In genomic region chr4:130849985-130850632, GRCh38 we compare ENCODE assay signal across 21 cellular contexts.
DNase-seq lines count a peak whose midpoint lies in the region; ATAC-seq and TF ChIP-seq lines count a peak whose summit lies in the region.
"Had no signal": no experiment of that assay in that cellular context is flagged by ENCODE, and none has a peak within 500 bp of the region (broad histone marks: within the 10 kb centered on the region; RNA-seq: fewer than 3 reads in every experiment).

No MANE protein-coding gene starts in this region.

- no peaks in the 10 kb centered on the region for H3K79me2 ChIP-seq in neural progenitor cell (ENCODE audit: low read depth)

- no peak overlapping the region for H3K4me2 ChIP-seq in neural progenitor cell

- H3K9me3 Mint-ChIP-seq in neural progenitor cell, result peaks cover 3% of the 10 kb centered on the region

- no peaks in the 10 kb centered on the region for H3K9me3 ChIP-seq in neural progenitor cell (ENCODE audit: low read depth)
- H3K9me3 ChIP-seq: adrenal gland, gastrocnemius medialis, lower lobe of right lung had no signal

- no peak overlapping the region for H2AFZ ChIP-seq in neural progenitor cell (replicated peaks)

- H4K20me1 ChIP-seq in neural progenitor cell (ENCODE audit: low read depth), result no peaks in the 10 kb centered on the region

- peaks cover 3% of the 10 kb centered on the region for H3K36me3 Mint-ChIP-seq in neural progenitor cell
- H3K36me3 Mint-ChIP-seq: type B pancreatic cell had no signal

- no peaks in the 10 kb centered on the region for H3K4me1 ChIP-seq in neural progenitor cell
- H3K4me1 ChIP-seq: adrenal gland, gastrocnemius medialis, lower lobe of right lung had no signal

- ATAC-seq in GM21360 (IDR thresholded peaks at IDR 0.05; ENCODE audit: unreplicated experiment), result no peak
- no peak for ATAC-seq in HG02840 (IDR thresholded peaks at IDR 0.05; ENCODE audit: low FRiP score, unreplicated experiment)
- ATAC-seq in GM21526 (IDR thresholded peaks at IDR 0.05; ENCODE audit: low FRiP score, unreplicated experiment), result no peak
- ATAC-seq: activated T-helper 17 cell treated with anti-CD3 and anti-CD28 coated beads, Interleukin-2, amount 50 U/mL, for 72 hours; gastrocnemius medialis had no signal

- H3K27me3 Mint-ChIP-seq in neural progenitor cell (ENCODE audit: insufficient read depth, low read depth), result no peaks in the 10 kb centered on the region
- H3K27me3 Mint-ChIP-seq: activated T-helper 17 cell treated with anti-CD3 and anti-CD28 coated beads, Interleukin-2, amount 50 U/mL, for 72 hours; CD4-positive, alpha-beta T cell; type B pancreatic cell had no signal

- no peak overlapping the region for H3K4me3 Mint-ChIP-seq in neural progenitor cell
- H3K4me3 Mint-ChIP-seq: activated T-helper 17 cell treated with anti-CD3 and anti-CD28 coated beads, Interleukin-2, amount 50 U/mL, for 72 hours; CD4-positive, alpha-beta T cell; type B pancreatic cell had no signal

- H3K9ac ChIP-seq in neural progenitor cell, result no peak overlapping the region

- H3K27ac ChIP-seq in 22Rv1, result peak overlapping the region; percentile 49
- H3K27ac ChIP-seq in neural progenitor cell, result no peak overlapping the region
- H3K27ac ChIP-seq: adrenal gland, gastrocnemius medialis, lower lobe of right lung had no signal

- no peak overlapping the region for H3K4me3 ChIP-seq in epithelial cell of esophagus (ENCODE audit: low read length)
- no peak overlapping the region for H3K4me3 ChIP-seq in neural progenitor cell
- H3K4me3 ChIP-seq: adrenal gland, gastrocnemius medialis, lower lobe of right lung had no signal

- DNase-seq in NCI-H2171 treated with DMSO at 0.1 percent for 48 hours (lab: John Stamatoyannopoulos, UW), result peak; percentile 71
- peak; percentile 2 for DNase-seq in epithelial cell of esophagus (ENCODE audit: low read depth)
- no peak for DNase-seq in neural progenitor cell (ENCODE audit: low spot score)
- DNase-seq in NCI-H226, result no peak
- DNase-seq: activated CD4-positive, CD25-positive, alpha-beta regulatory T cell; activated CD8-positive, alpha-beta memory T cell treated with anti-CD3 and anti-CD28 coated beads for 24 hours; adrenal gland; CD4-positive, alpha-beta T cell; EL; gastrocnemius medialis; lower lobe of right lung; MM.1S; NCI-H1694; NCI-H510A; SHP77 treated with DMSO at 0.1 percent for 48 hours had no signal

- no peaks in the 10 kb centered on the region for H3K27me3 ChIP-seq in neural progenitor cell
- H3K27me3 ChIP-seq: adrenal gland, gastrocnemius medialis had no signal

- no peaks in the 10 kb centered on the region for H3F3A ChIP-seq in neural progenitor cell (ENCODE audit: low read depth)

- H3K36me3 ChIP-seq in neural progenitor cell, result no peaks in the 10 kb centered on the region
- H3K36me3 ChIP-seq: adrenal gland, gastrocnemius medialis, lower lobe of right lung had no signal

- peak overlapping the region; percentile 43 for H3K27ac Mint-ChIP-seq in neural progenitor cell
- H3K27ac Mint-ChIP-seq: activated T-helper 17 cell treated with anti-CD3 and anti-CD28 coated beads, Interleukin-2, amount 50 U/mL, for 72 hours; CD4-positive, alpha-beta T cell; type B pancreatic cell had no signal

- peaks cover 12% of the 10 kb centered on the region for H3K4me1 Mint-ChIP-seq in neural progenitor cell
- H3K4me1 Mint-ChIP-seq: activated T-helper 17 cell treated with anti-CD3 and anti-CD28 coated beads, Interleukin-2, amount 50 U/mL, for 72 hours had no signal

- TF ChIP-seq CTCF in 22Rv1 (IDR thresholded peaks at IDR 0.05), result no peak
- TF ChIP-seq CTCF in epithelial cell of esophagus (IDR thresholded peaks at IDR 0.05; ENCODE audit: insufficient read depth, low read depth, low read length, missing control alignments), result no peak
- TF ChIP-seq CTCF in neural progenitor cell (IDR thresholded peaks at IDR 0.05), result no peak

Comparison
In these comparisons a context has a peak if more than half of its experiments do, and no peak if none do; other contexts are left out.
1. DNase-seq: peak in NCI-H2171 treated with DMSO at 0.1 percent for 48 hours (single experiment) and epithelial cell of esophagus (single experiment); none in neural progenitor cell (single experiment) and NCI-H226 (single experiment).